15 cellular contexts compared by ENCODE assay signal in the genomic region with DNA sequence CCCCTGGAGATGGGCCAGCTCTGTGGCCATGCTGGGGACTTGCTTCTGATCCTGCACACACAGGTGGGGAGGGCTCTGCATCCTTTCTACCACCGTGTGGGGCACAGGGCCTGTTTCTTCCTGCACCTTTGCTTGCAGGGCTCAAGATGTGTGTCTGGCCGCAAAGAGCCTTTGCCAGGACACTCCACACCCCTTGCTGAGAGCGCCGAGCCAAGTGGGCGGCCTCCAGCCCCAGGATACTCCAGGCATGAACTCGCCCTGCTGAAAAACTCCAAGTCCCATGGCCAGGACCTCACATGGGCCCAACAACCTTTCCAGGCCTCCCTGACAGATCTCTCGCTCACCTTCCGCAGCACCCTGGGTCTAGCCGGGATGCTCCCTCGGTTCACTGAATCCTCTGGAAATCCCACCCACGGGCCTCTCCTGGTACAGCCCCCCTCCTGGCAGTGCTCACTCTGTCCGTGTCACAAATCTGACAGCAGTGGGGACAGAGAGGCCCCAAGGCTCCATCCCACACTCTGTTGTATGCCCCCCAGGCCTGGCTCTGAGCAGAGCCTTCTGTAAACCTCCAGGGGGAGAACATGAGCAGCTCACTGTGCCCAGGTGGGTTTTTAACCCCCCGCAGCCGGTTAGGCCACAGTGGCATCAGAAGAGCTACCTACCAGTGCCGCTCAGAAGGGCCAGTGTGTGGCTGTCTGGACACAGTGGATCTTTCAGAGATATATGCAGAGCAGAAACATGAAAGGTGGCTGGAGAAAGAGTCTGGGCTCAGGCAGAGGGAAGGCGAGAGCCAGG. TPM values are rescaled to one million over a fixed set of nuclear protein-coding genes. Genes with fewer than 3 reads are reported as not detected.
DNase-seq lines count a peak whose midpoint lies in the region; ATAC-seq, FAIRE-seq and TF ChIP-seq lines count a peak whose summit lies in the region.
"Had no signal": no experiment of that assay in that cellular context is flagged by ENCODE, and none has a peak within 500 bp of the region (broad histone marks: within the 10 kb centered on the region; RNA-seq: fewer than 3 reads in every experiment).

No MANE protein-coding gene starts in this region.

- H3K36me3 ChIP-seq in colonic mucosa (no peaks in the 10 kb centered on the region), muscle layer of duodenum (ENCODE audit: control insufficient read depth in 1 of 2, insufficient read depth in 2 of 2, low read length in 2 of 2) (no peaks in the 10 kb centered on the region), small intestine (ENCODE audit: control insufficient read depth in 2 of 2, insufficient read depth in 2 of 2, low read length in 2 of 2) (peaks cover 0 to 2% of the 10 kb centered on the region in 2 donors)

- H3K27me3 ChIP-seq in colonic mucosa (no peaks in the 10 kb centered on the region), muscle layer of duodenum (ENCODE audit: low read depth, low read length) (no peaks in the 10 kb centered on the region), small intestine (ENCODE audit: control insufficient read depth in 2 of 2, insufficient read depth in 2 of 2, low read length in 2 of 2) (no peaks in the 10 kb centered on the region)
- H3K27me3 ChIP-seq: testis had no signal

- peak overlapping the region; percentile 69 for H3K27ac ChIP-seq in colonic mucosa
- peak overlapping the region; percentile 60 for H3K27ac ChIP-seq in muscle layer of duodenum (ENCODE audit: low read length)
- H3K27ac ChIP-seq in small intestine (ENCODE audit: low read depth in 1 of 2, low read length in 1 of 2): peak overlapping the region in 1 of 2 donors; percentile 37
- H3K27ac ChIP-seq: parathyroid adenoma, testis had no signal

- intact Hi-C loops in colonic mucosa (cut with DNase I): no loop called here

- no peak for ATAC-seq in GM19467 (IDR thresholded peaks at IDR 0.05; ENCODE audit: unreplicated experiment)
- ATAC-seq: T-helper 17 cell had no signal

- H3K4me1 ChIP-seq in colonic mucosa (peaks cover 27% of the 10 kb centered on the region), muscle layer of duodenum (ENCODE audit: control insufficient read depth in 1 of 2, insufficient read depth in 2 of 2, low read length in 2 of 2) (peaks cover 22 to 52% of the 10 kb centered on the region in 2 donors), small intestine (ENCODE audit: control insufficient read depth in 2 of 2, insufficient read depth in 1 of 2, low read depth in 1 of 2, low read length in 1 of 2) (peaks cover 0 to 10% of the 10 kb centered on the region in 2 donors)

- TF ChIP-seq CTCF in AG09319 (IDR thresholded peaks at IDR 0.05; ENCODE audit: low read depth, low read length): peak; percentile 21
- TF ChIP-seq CTCF in colonic mucosa (IDR thresholded peaks at IDR 0.05): no peak

- no peak for FAIRE-seq in small intestine (lab: Jason Lieb, UNC)

- H3K9me3 ChIP-seq in colonic mucosa: no peaks in the 10 kb centered on the region
- H3K9me3 ChIP-seq in muscle layer of duodenum (ENCODE audit: control insufficient read depth in 1 of 2, low read length in 2 of 2): no peaks in the 10 kb centered on the region
- H3K9me3 ChIP-seq in small intestine (ENCODE audit: control insufficient read depth, low read depth): no peaks in the 10 kb centered on the region
- H3K9me3 ChIP-seq: testis had no signal

- 79 to 85% (median 82%) methylated on average over 16 of the region's 16 CpGs for WGBS in small intestine, 3 donors

- peak overlapping the region in 1 of 2 donors; percentile 58 for H3K9ac ChIP-seq in colonic mucosa (ENCODE audit: low read depth in 2 of 2, low read length in 2 of 2)
- H3K9ac ChIP-seq: parathyroid adenoma had no signal

- H3K4me3 ChIP-seq in colonic mucosa: no peak overlapping the region
- H3K4me3 ChIP-seq in muscle layer of duodenum (ENCODE audit: low read depth in 1 of 2, low read length in 2 of 2): no peak overlapping the region
- no peak overlapping the region for H3K4me3 ChIP-seq in small intestine (ENCODE audit: low read depth in 1 of 2, low read length in 2 of 2)
- H3K4me3 ChIP-seq: testis had no signal

- no peak for DNase-seq in AG09319 (ENCODE audit: extremely low read depth, low read depth)
- DNase-seq in NAMALWA (ENCODE audit: low spot score): peak; percentile 39
- DNase-seq in colonic mucosa: no peak
- DNase-seq in GOT3 (lab: John Stamatoyannopoulos, UW): no peak
- no peak for DNase-seq in T-helper 1 cell
- no peak for DNase-seq in small intestine
- DNase-seq: activated T-cell treated with anti-CD3 and anti-CD28 coated beads, Interleukin-2, amount 50 U/mL, for 48 hours; AML-193; NCI-H1092; T-helper 17 cell; testis had no signal

RNA-seq across cellular contexts. Expression of gene GPR153, which starts 11.8 kb away (rescaled TPM):
- total RNA-seq in colonic mucosa: 10 to 100 TPM; 19.6 to 21.0 TPM
- polyA plus RNA-seq in small intestine: 10 to 100 TPM in 2 of 3 donors, 1 to 10 TPM in 1; 6.5 to 34.9 (median 22.2) TPM

RNA-seq across cellular contexts. Expression of gene HES3, which starts 28.7 kb away (rescaled TPM):
- total RNA-seq in colonic mucosa: not detected
- polyA plus RNA-seq in small intestine: not detected
- total RNA-seq: fibroblast of lung, T-helper 17 cell, testis had no signal
- polyA plus RNA-seq: fibroblast of lung had no signal

RNA-seq across cellular contexts. Expression of gene ICMT, which starts 36.9 kb away (rescaled TPM):
- 10 to 100 TPM; 56.6 to 72.5 TPM for total RNA-seq in colonic mucosa
- polyA plus RNA-seq in small intestine: 10 to 100 TPM; 16.5 to 37.0 (median 25.7) TPM
